Comparison of ENCODE assay signal across 15 cellular contexts in genomic region chr3:113545594-113545993, GRCh38.
"Had no signal": no experiment of that assay in that cellular context is flagged by ENCODE, and none has a peak within 500 bp of the region (broad histone marks: within the 10 kb centered on the region; RNA-seq: fewer than 3 reads in every experiment).

No MANE protein-coding gene starts in this region.

- H3K27me3 Mint-ChIP-seq: stimulated activated naive CD8-positive, alpha-beta T cell treated with anti-CD3 and anti-CD28 coated beads, Interleukin-15, amount 100 ng/mL, for 72 hours had no signal

- DNase-seq: activated CD4-positive, alpha-beta T cell treated with anti-CD3 and anti-CD28 coated beads, Interleukin-2, amount 50 U/mL, for 1 hour; activated CD4-positive, CD25-positive, alpha-beta regulatory T cell; activated gamma-delta T cell treated with Interleukin-2 at 50 U/mL for 16 hours; activated T-cell treated with anti-CD3 and anti-CD28 coated beads, Interleukin-2, amount 50 U/mL, for 1 hour; colonic mucosa; esophagus squamous epithelium; foreskin fibroblast; occipital lobe; stimulated activated naive CD8-positive, alpha-beta T cell treated with anti-CD3 and anti-CD28 coated beads, Interleukin-15, amount 100 ng/mL, for 72 hours; testis had no signal

- H3K27ac Mint-ChIP-seq: nephron had no signal

- H3K4me3 Mint-ChIP-seq: nephron had no signal

- H3K4me1 ChIP-seq: colonic mucosa, esophagus squamous epithelium, prostate gland, testis had no signal

- H3K4me3 ChIP-seq: cardiac muscle cell, colonic mucosa, esophagus squamous epithelium, prostate gland, testis had no signal

- ATAC-seq: left lobe of liver; sciatic nerve; stimulated activated naive CD8-positive, alpha-beta T cell treated with anti-CD3 and anti-CD28 coated beads, Interleukin-15, amount 100 ng/mL, for 72 hours had no signal

- H3K36me3 ChIP-seq: cardiac muscle cell, colonic mucosa, esophagus squamous epithelium, prostate gland had no signal

- H3K9me3 ChIP-seq: colonic mucosa, prostate gland, testis had no signal

- H3K27me3 ChIP-seq: cardiac muscle cell, colonic mucosa, esophagus squamous epithelium, testis had no signal

- H3K27ac ChIP-seq: cardiac muscle cell, colonic mucosa, esophagus squamous epithelium, prostate gland, testis had no signal

- H3K4me1 Mint-ChIP-seq: nephron had no signal
